In the genomic region with DNA sequence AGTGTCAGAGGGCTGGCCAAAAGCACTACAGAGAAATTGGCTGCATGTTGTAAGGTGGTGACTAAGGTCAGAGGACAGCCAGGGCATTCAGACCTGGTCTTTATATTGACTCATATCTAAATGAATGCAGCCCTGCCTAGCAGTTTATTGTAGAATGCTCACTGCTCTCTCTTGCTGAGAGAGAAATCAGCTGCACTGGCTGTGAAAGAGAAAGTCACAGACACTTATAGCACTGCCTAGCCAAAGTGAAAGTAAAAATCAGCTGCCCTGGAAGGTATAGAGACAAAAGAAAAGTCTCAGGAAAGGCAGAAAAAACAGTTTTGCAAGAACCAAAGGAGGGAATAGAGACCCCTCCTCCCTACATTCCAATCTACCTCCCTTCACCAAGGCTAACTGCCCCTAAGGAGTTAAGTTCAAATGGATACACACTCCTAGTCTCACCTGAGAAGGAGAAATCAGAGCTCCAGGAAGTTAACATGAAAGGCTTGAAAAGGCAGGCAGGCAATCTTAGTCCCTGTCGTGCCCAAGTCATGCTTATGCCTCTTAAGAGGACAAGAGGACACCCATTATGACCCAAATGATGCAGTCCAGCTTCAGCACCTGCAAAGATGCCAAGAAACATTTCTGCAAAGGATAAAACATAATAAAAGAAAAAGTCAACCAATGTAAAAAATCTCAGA, we compare ENCODE assay signal across 11 cellular contexts.
DNase-seq lines count a peak whose midpoint lies in the region; ATAC-seq lines count a peak whose summit lies in the region.
"Had no signal": no experiment of that assay in that cellular context is flagged by ENCODE, and none has a peak within 500 bp of the region (broad histone marks: within the 10 kb centered on the region; RNA-seq: fewer than 3 reads in every experiment).

No MANE protein-coding gene starts in this region.

- peak; percentile 87 for ATAC-seq in activated CD4-positive, alpha-beta T cell treated with anti-CD3 and anti-CD28 coated beads for 36 hours
- peak; percentile 99 for ATAC-seq in HG03066 (IDR thresholded peaks at IDR 0.05; ENCODE audit: low read depth, unreplicated experiment)
- ATAC-seq in stimulated activated naive CD8-positive, alpha-beta T cell treated with anti-CD3 and anti-CD28 coated beads, Interleukin-15, Interleukin-2, amounts not matched to agents 100 U/mL and 50 U/mL, for 24 hours = peak; percentile 84
- ATAC-seq: A549 had no signal

- intact Hi-C loops in activated CD4-positive, alpha-beta T cell treated with anti-CD3 and anti-CD28 coated beads for 36 hours (cut with DNase I, micrococcal nuclease) = loop anchor here in 1 of 2 experiments (10.0 kb wide), 1 partner anchor 264 kb away; no protein-coding TSS in a partner anchor
- intact Hi-C loops in activated T-helper 2 cell treated with anti-CD3 and anti-CD28 coated beads, Interferon-gamma antibody, Interleukin-2, Interleukin-4, amounts not matched to agents 10 μg/mL and 5 μg/mL and 100 μg/mL, durations not matched to agents 14 hours and 24 hours and 36 hours (cut with micrococcal nuclease) = loop anchor here (10.0 kb wide), 3 partner anchors 144 to 1426 kb away; no protein-coding TSS in a partner anchor

- H3K4me3 Mint-ChIP-seq in activated CD4-positive, alpha-beta T cell treated with anti-CD3 and anti-CD28 coated beads for 36 hours = peak overlapping the region; percentile 45
- H3K4me3 Mint-ChIP-seq in activated T-helper 2 cell treated with anti-CD3 and anti-CD28 coated beads, Interferon-gamma antibody, Interleukin-2, Interleukin-4, amounts not matched to agents 10 μg/mL and 5 μg/mL and 100 μg/mL, durations not matched to agents 14 hours and 24 hours and 36 hours (ENCODE audit: low read depth) = peak overlapping the region; percentile 33
- H3K4me3 Mint-ChIP-seq: dendritic cell treated with granulocyte-macrophage colony-stimulating factor and Interleukin-4, amounts not matched to agents 40 ng/mL and 50 ng/mL, for 4 days had no signal

- peak overlapping the region; percentile 72 for H3K27ac Mint-ChIP-seq in activated CD4-positive, alpha-beta T cell treated with anti-CD3 and anti-CD28 coated beads for 36 hours
- peak overlapping the region; percentile 28 for H3K27ac Mint-ChIP-seq in activated T-helper 2 cell treated with anti-CD3 and anti-CD28 coated beads, Interferon-gamma antibody, Interleukin-2, Interleukin-4, amounts not matched to agents 10 μg/mL and 5 μg/mL and 100 μg/mL, durations not matched to agents 14 hours and 24 hours and 36 hours
- H3K27ac Mint-ChIP-seq: dendritic cell treated with granulocyte-macrophage colony-stimulating factor and Interleukin-4, amounts not matched to agents 40 ng/mL and 50 ng/mL, for 4 days had no signal

- H3K36me3 Mint-ChIP-seq in activated CD4-positive, alpha-beta T cell treated with anti-CD3 and anti-CD28 coated beads for 36 hours (ENCODE audit: low read depth) = no peaks in the 10 kb centered on the region
- no peaks in the 10 kb centered on the region for H3K36me3 Mint-ChIP-seq in activated T-helper 2 cell treated with anti-CD3 and anti-CD28 coated beads, Interferon-gamma antibody, Interleukin-2, Interleukin-4, amounts not matched to agents 10 μg/mL and 5 μg/mL and 100 μg/mL, durations not matched to agents 14 hours and 24 hours and 36 hours (ENCODE audit: low read depth)

- H3K27me3 Mint-ChIP-seq in activated CD4-positive, alpha-beta T cell treated with anti-CD3 and anti-CD28 coated beads for 36 hours = no peaks in the 10 kb centered on the region
- no peaks in the 10 kb centered on the region for H3K27me3 Mint-ChIP-seq in activated T-helper 2 cell treated with anti-CD3 and anti-CD28 coated beads, Interferon-gamma antibody, Interleukin-2, Interleukin-4, amounts not matched to agents 10 μg/mL and 5 μg/mL and 100 μg/mL, durations not matched to agents 14 hours and 24 hours and 36 hours (ENCODE audit: low read depth)
- H3K27me3 Mint-ChIP-seq: dendritic cell treated with granulocyte-macrophage colony-stimulating factor and Interleukin-4, amounts not matched to agents 40 ng/mL and 50 ng/mL, for 4 days had no signal

- H3K4me1 Mint-ChIP-seq in activated CD4-positive, alpha-beta T cell treated with anti-CD3 and anti-CD28 coated beads for 36 hours = peaks cover 23% of the 10 kb centered on the region
- peaks cover 16% of the 10 kb centered on the region for H3K4me1 Mint-ChIP-seq in activated T-helper 2 cell treated with anti-CD3 and anti-CD28 coated beads, Interferon-gamma antibody, Interleukin-2, Interleukin-4, amounts not matched to agents 10 μg/mL and 5 μg/mL and 100 μg/mL, durations not matched to agents 14 hours and 24 hours and 36 hours (ENCODE audit: low read depth)

- DNase-seq in activated CD4-positive, alpha-beta T cell treated with anti-CD3 and anti-CD28 coated beads for 36 hours = peak; percentile 10
- no peak for DNase-seq in activated CD4-positive, alpha-beta T cell treated with anti-CD3 and anti-CD28 coated beads, Interleukin-2, amount 50 U/mL, for 48 hours
- DNase-seq in activated T-helper 2 cell treated with anti-CD3 and anti-CD28 coated beads, Interferon-gamma antibody, Interleukin-2, Interleukin-4, amounts not matched to agents 10 μg/mL and 5 μg/mL and 100 μg/mL, durations not matched to agents 14 hours and 24 hours and 36 hours (ENCODE audit: low spot score) = no peak
- no peak for DNase-seq in stimulated activated naive CD8-positive, alpha-beta T cell treated with anti-CD3 and anti-CD28 coated beads, Interleukin-15, Interleukin-2, amounts not matched to agents 100 U/mL and 50 U/mL, for 24 hours
- DNase-seq in NCI-H2029 treated with DMSO at 0.1 percent for 48 hours (lab: John Stamatoyannopoulos, UW) (no peak), dedifferentiated amniotic fluid mesenchymal stem cell (ENCODE audit: extremely low spot score) (no peak), COR-L47 (lab: John Stamatoyannopoulos, UW) (no peak)
- DNase-seq: MM.1S had no signal

- CTCF ChIA-PET in activated CD4-positive, alpha-beta T cell treated with anti-CD3 and anti-CD28 coated beads for 36 hours (lab: Charles Lee) = no interaction called here

- POLR2A ChIA-PET in activated CD4-positive, alpha-beta T cell treated with anti-CD3 and anti-CD28 coated beads for 36 hours (lab: Charles Lee) = no interaction called here

- H3K9me3 Mint-ChIP-seq in activated CD4-positive, alpha-beta T cell treated with anti-CD3 and anti-CD28 coated beads for 36 hours (ENCODE audit: low read depth) = no peaks in the 10 kb centered on the region
- no peaks in the 10 kb centered on the region for H3K9me3 Mint-ChIP-seq in activated T-helper 2 cell treated with anti-CD3 and anti-CD28 coated beads, Interferon-gamma antibody, Interleukin-2, Interleukin-4, amounts not matched to agents 10 μg/mL and 5 μg/mL and 100 μg/mL, durations not matched to agents 14 hours and 24 hours and 36 hours
- H3K9me3 Mint-ChIP-seq: dendritic cell treated with granulocyte-macrophage colony-stimulating factor and Interleukin-4, amounts not matched to agents 40 ng/mL and 50 ng/mL, for 4 days had no signal
